ENCODE assay signal across 15 cellular contexts in the genomic region with DNA sequence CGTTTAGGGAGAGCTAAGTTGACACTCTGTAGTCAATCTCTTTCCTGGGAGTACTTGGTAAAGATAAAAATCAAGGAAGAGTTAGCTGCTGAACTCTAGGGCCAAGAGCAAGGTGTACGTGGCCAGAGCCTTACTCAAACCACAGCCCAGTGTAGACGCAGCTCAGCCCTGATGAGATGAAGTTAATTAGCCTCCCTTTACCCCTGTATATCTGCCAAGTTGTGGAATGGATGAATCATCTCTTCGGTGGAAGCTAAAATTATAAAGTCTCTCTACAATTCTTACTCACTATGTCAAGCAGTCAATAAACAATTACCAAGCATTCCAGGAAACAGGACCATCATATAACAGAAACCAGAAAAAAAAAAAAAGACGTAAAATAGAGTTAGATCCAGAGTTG.
DNase-seq lines count a peak whose midpoint lies in the region; ATAC-seq, FAIRE-seq and TF ChIP-seq lines count a peak whose summit lies in the region.
"Had no signal": no experiment of that assay in that cellular context is flagged by ENCODE, and none has a peak within 500 bp of the region (broad histone marks: within the 10 kb centered on the region; RNA-seq: fewer than 3 reads in every experiment).

No MANE protein-coding gene starts in this region.

- no peak for ATAC-seq in HG02678 (IDR thresholded peaks at IDR 0.05; ENCODE audit: unreplicated experiment)
- ATAC-seq: CD8-positive, alpha-beta T cell had no signal

- H3K9me3 ChIP-seq in MG63: no peaks in the 10 kb centered on the region
- H3K9me3 ChIP-seq: colonic mucosa had no signal

- peak; percentile 7 for DNase-seq in activated CD4-positive, alpha-beta T cell treated with anti-CD3 and anti-CD28 coated beads for 48 hours
- DNase-seq in activated CD4-positive, alpha-beta T cell treated with anti-CD3 and anti-CD28 coated beads, Interleukin-2, amount 50 U/mL, for 1 hour: no peak
- peak; percentile 54 for DNase-seq in MG63
- peak; percentile 23 for DNase-seq in choroid plexus epithelial cell (ENCODE audit: low read depth)
- peak; percentile 74 for DNase-seq in retinal pigment epithelial cell (ENCODE audit: low read depth)
- no peak for DNase-seq in frontal cortex (ENCODE audit: low spot score in 2 of 2)
- DNase-seq in SW 1271 (lab: John Stamatoyannopoulos, UW): no peak
- DNase-seq: 8988T; activated T-cell treated with anti-CD3 and anti-CD28 coated beads, Interleukin-2, amount 50 U/mL, for 24 hours; CD8-positive, alpha-beta T cell; colonic mucosa; GDM1; hippocampal formation; Right ventricle myocardium superior had no signal

- TF ChIP-seq CTCF in choroid plexus epithelial cell (conservative IDR thresholded peaks at IDR 0.05; ENCODE audit: low read depth, low read length): no peak
- no peak for TF ChIP-seq CTCF in retinal pigment epithelial cell (conservative IDR thresholded peaks at IDR 0.05; ENCODE audit: low read depth, low read length)

- no peaks in the 10 kb centered on the region for H3K27me3 ChIP-seq in MG63
- H3K27me3 ChIP-seq: colonic mucosa had no signal

- H3K36me3 ChIP-seq in MG63: no peaks in the 10 kb centered on the region
- H3K36me3 ChIP-seq: colonic mucosa had no signal

- no peak for FAIRE-seq in frontal cortex (lab: Jason Lieb, UNC)

- H3K4me3 ChIP-seq in MG63: no peak overlapping the region
- H3K4me3 ChIP-seq in choroid plexus epithelial cell (ENCODE audit: low read depth, low read length): no peak overlapping the region
- no peak overlapping the region for H3K4me3 ChIP-seq in retinal pigment epithelial cell (ENCODE audit: low read length)
- H3K4me3 ChIP-seq: colonic mucosa had no signal

Comparison
In these comparisons a context has a peak if more than half of its experiments do, and no peak if none do; other contexts are left out.
1. DNase-seq: peak in activated CD4-positive, alpha-beta T cell treated with anti-CD3 and anti-CD28 coated beads for 48 hours (single experiment), MG63 (single experiment), choroid plexus epithelial cell (single experiment) and retinal pigment epithelial cell (single experiment); none in activated CD4-positive, alpha-beta T cell treated with anti-CD3 and anti-CD28 coated beads, Interleukin-2, amount 50 U/mL, for 1 hour (single experiment), frontal cortex (0 of 2) and SW 1271 (0 of 2).